In genomic region chr3:38047896-38048295, GRCh38 we compare ENCODE assay signal across 27 cellular contexts. TPM values are rescaled to one million over a fixed set of nuclear protein-coding genes. Genes with fewer than 3 reads are reported as not detected.
"Had no signal": no experiment of that assay in that cellular context is flagged by ENCODE, and none has a peak within 500 bp of the region (broad histone marks: within the 10 kb centered on the region; RNA-seq: fewer than 3 reads in every experiment).

No MANE protein-coding gene starts in this region.

- H3K4me1 ChIP-seq: left ventricle myocardium inferior, neural progenitor cell, right lobe of liver, stomach, upper lobe of right lung had no signal

- H2AFZ ChIP-seq: neural progenitor cell had no signal

- FAIRE-seq: urothelium cell line had no signal

- H3K27ac ChIP-seq: left ventricle myocardium inferior, neural progenitor cell, neutrophil, ovary, right atrium auricular region, right lobe of liver, skin epidermis, stomach, thoracic aorta, tibial artery, upper lobe of right lung had no signal

- DNase-seq: islet precursor cell; left ventricle myocardium inferior; mesendoderm; naive B cell; natural killer cell; nephron progenitor cell; occipital lobe; ovary; stimulated activated CD4-positive, alpha-beta T cell treated with anti-CD3 and anti-CD28 coated beads, Interleukin-12 subunit alpha, Interleukin-12 subunit beta, amount 100 ng/mL, for 4 hours; stimulated activated CD4-positive, alpha-beta T cell treated with anti-CD3 and anti-CD28 coated beads, Interleukin-15, amount 100 ng/mL, for 24 hours; stimulated activated CD4-positive, alpha-beta T cell treated with anti-CD3 and anti-CD28 coated beads, Interleukin-2, amount 100 ng/mL, for 24 hours; stimulated activated CD4-positive, alpha-beta T cell treated with anti-CD3 and anti-CD28 coated beads, Interleukin-4, amount 100 ng/mL, for 1 hour; stimulated activated naive B cell treated with anti-CD40 and anti-IgM and Interleukin-4, amounts not matched to agents 10 μg/mL and 1 μg/mL and 100 μg/mL, for 72 hours; stimulated activated naive CD8-positive, alpha-beta T cell treated with anti-CD3 and anti-CD28 coated beads, Interleukin-15, Interleukin-2, amounts not matched to agents 100 U/mL and 50 U/mL, for 24 hours; stomach; tibial artery; trophoblast cell; upper lobe of right lung had no signal

- H3K4me2 ChIP-seq: neural progenitor cell had no signal

- H3K9ac ChIP-seq: neural progenitor cell had no signal

- H3K4me3 ChIP-seq: left ventricle myocardium inferior, lung, neural progenitor cell, ovary, right atrium auricular region, right lobe of liver, skin epidermis, stomach, thoracic aorta, tibial artery, upper lobe of right lung had no signal

- H3K9me3 ChIP-seq: left ventricle myocardium inferior, neutrophil, ovary, right atrium auricular region, right lobe of liver, stomach, thoracic aorta, tibial artery, upper lobe of right lung had no signal

- ATAC-seq: natural killer cell; right lobe of liver; stimulated activated naive B cell treated with anti-CD40 and anti-IgM and Interleukin-4, amounts not matched to agents 10 μg/mL and 1 μg/mL and 100 μg/mL, for 72 hours; stimulated activated naive CD8-positive, alpha-beta T cell treated with anti-CD3 and anti-CD28 coated beads, Interleukin-15, Interleukin-2, amounts not matched to agents 100 U/mL and 50 U/mL, for 24 hours; upper lobe of right lung had no signal

- H3K27me3 ChIP-seq: neutrophil, ovary, right atrium auricular region, right lobe of liver, stomach, tibial artery, upper lobe of right lung had no signal

- H3K36me3 ChIP-seq: left ventricle myocardium inferior, neural progenitor cell, neutrophil, ovary, right atrium auricular region, right lobe of liver, stomach, thoracic aorta, tibial artery, upper lobe of right lung had no signal

RNA-seq across cellular contexts. Expression of gene DLEC1, which starts 8.9 kb away (rescaled TPM):
- total RNA-seq: pulmonary artery endothelial cell had no signal
